In genomic region chr6:42889815-42890214, GRCh38 we compare ENCODE assay signal across 9 cellular contexts. TPM values are rescaled to one million over a fixed set of nuclear protein-coding genes. Genes with fewer than 3 reads are reported as not detected.
DNase-seq lines count a peak whose midpoint lies in the region; ATAC-seq and TF ChIP-seq lines count a peak whose summit lies in the region.
"Had no signal": no experiment of that assay in that cellular context is flagged by ENCODE, and none has a peak within 500 bp of the region (broad histone marks: within the 10 kb centered on the region; RNA-seq: fewer than 3 reads in every experiment).

No MANE protein-coding gene starts in this region.

- TF ChIP-seq CTCF in fibroblast of villous mesenchyme (IDR thresholded peaks at IDR 0.05; ENCODE audit: insufficient read depth, low read depth, low read length), result no peak

- H3K4me3 Mint-ChIP-seq in T-helper 2 cell treated with Interferon-gamma antibody and Interleukin-4, amounts not matched to agents 5 μg/mL and 100 μg/mL, for 36 hours, result peak overlapping the region; percentile 95
- H3K4me3 Mint-ChIP-seq in stimulated activated naive B cell treated with anti-CD40 and anti-IgM and Interleukin-4, amounts not matched to agents 10 μg/mL and 1 μg/mL and 100 μg/mL, for 72 hours, result peak overlapping the region; percentile 87 to 99

- H3K9me3 Mint-ChIP-seq in T-helper 2 cell treated with Interferon-gamma antibody and Interleukin-4, amounts not matched to agents 5 μg/mL and 100 μg/mL, for 36 hours, result no peaks in the 10 kb centered on the region
- no peaks in the 10 kb centered on the region for H3K9me3 Mint-ChIP-seq in stimulated activated naive B cell treated with anti-CD40 and anti-IgM and Interleukin-4, amounts not matched to agents 10 μg/mL and 1 μg/mL and 100 μg/mL, for 72 hours

- peaks cover 24% of the 10 kb centered on the region for H3K36me3 Mint-ChIP-seq in T-helper 2 cell treated with Interferon-gamma antibody and Interleukin-4, amounts not matched to agents 5 μg/mL and 100 μg/mL, for 36 hours (ENCODE audit: low read depth)
- peaks cover 8 to 15% of the 10 kb centered on the region in 2 donors for H3K36me3 Mint-ChIP-seq in stimulated activated naive B cell treated with anti-CD40 and anti-IgM and Interleukin-4, amounts not matched to agents 10 μg/mL and 1 μg/mL and 100 μg/mL, for 72 hours

- peaks cover 13% of the 10 kb centered on the region for H3K4me1 Mint-ChIP-seq in T-helper 2 cell treated with Interferon-gamma antibody and Interleukin-4, amounts not matched to agents 5 μg/mL and 100 μg/mL, for 36 hours (ENCODE audit: low read depth)
- H3K4me1 Mint-ChIP-seq in stimulated activated naive B cell treated with anti-CD40 and anti-IgM and Interleukin-4, amounts not matched to agents 10 μg/mL and 1 μg/mL and 100 μg/mL, for 72 hours, result peaks cover 26 to 45% of the 10 kb centered on the region in 2 donors

- H3K27me3 Mint-ChIP-seq in T-helper 2 cell treated with Interferon-gamma antibody and Interleukin-4, amounts not matched to agents 5 μg/mL and 100 μg/mL, for 36 hours (ENCODE audit: low read depth), result no peaks in the 10 kb centered on the region
- H3K27me3 Mint-ChIP-seq in stimulated activated naive B cell treated with anti-CD40 and anti-IgM and Interleukin-4, amounts not matched to agents 10 μg/mL and 1 μg/mL and 100 μg/mL, for 72 hours, result no peaks in the 10 kb centered on the region

- DNase-seq in NCI-H1105 treated with DMSO at 0.1 percent for 48 hours (lab: John Stamatoyannopoulos, UW), result peak; percentile 55
- DNase-seq in NCI-H1105 (lab: John Stamatoyannopoulos, UW), result no peak
- no peak for DNase-seq in T-helper 2 cell treated with Interferon-gamma antibody and Interleukin-4, amounts not matched to agents 5 μg/mL and 100 μg/mL, for 36 hours (ENCODE audit: low spot score)
- DNase-seq in fibroblast of villous mesenchyme (ENCODE audit: low read depth), result no peak
- no peak for DNase-seq in stimulated activated naive B cell treated with anti-CD40 and anti-IgM and Interleukin-4, amounts not matched to agents 10 μg/mL and 1 μg/mL and 100 μg/mL, for 72 hours
- DNase-seq in AG08395 (ENCODE audit: low spot score), result no peak
- DNase-seq in hypothalamus (lab: John Stamatoyannopoulos, UW), result no peak

- no peak for ATAC-seq in stimulated activated naive B cell treated with anti-CD40 and anti-IgM and Interleukin-4, amounts not matched to agents 10 μg/mL and 1 μg/mL and 100 μg/mL, for 72 hours (replicated peaks)
- ATAC-seq in GM21717 (IDR thresholded peaks at IDR 0.05; ENCODE audit: unreplicated experiment), result no peak

- H3K27ac Mint-ChIP-seq in T-helper 2 cell treated with Interferon-gamma antibody and Interleukin-4, amounts not matched to agents 5 μg/mL and 100 μg/mL, for 36 hours, result peak overlapping the region; percentile 94
- peak overlapping the region; percentile 96 for H3K27ac Mint-ChIP-seq in stimulated activated naive B cell treated with anti-CD40 and anti-IgM and Interleukin-4, amounts not matched to agents 10 μg/mL and 1 μg/mL and 100 μg/mL, for 72 hours

- peak overlapping the region; percentile 94 for H3K4me3 ChIP-seq in fibroblast of villous mesenchyme (ENCODE audit: low read depth, low read length)

RNA-seq across cellular contexts. Expression of gene RPL7L1, which starts 10.4 kb away (rescaled TPM):
- total RNA-seq in fibroblast of villous mesenchyme, result 117 and 157 TPM in 2 replicates

RNA-seq across cellular contexts. Expression of gene PTCRA, which starts 26.0 kb away (rescaled TPM):
- not detected in 2 replicates for total RNA-seq in fibroblast of villous mesenchyme
- total RNA-seq: activated CD8-positive, alpha-beta memory T cell treated with anti-CD3 and anti-CD28 coated beads for 36 hours had no signal

RNA-seq across cellular contexts. Expression of gene CNPY3, which starts 39.5 kb away (rescaled TPM):
- 26.7 and 36.7 TPM in 2 replicates for total RNA-seq in fibroblast of villous mesenchyme
